ENCODE assay signal across 14 cellular contexts in genomic region chr6:121449331-121449730, GRCh38. TPM values are rescaled to one million over a fixed set of nuclear protein-coding genes. Genes with fewer than 3 reads are reported as not detected.
DNase-seq lines count a peak whose midpoint lies in the region; ATAC-seq, FAIRE-seq and TF ChIP-seq lines count a peak whose summit lies in the region.
"Had no signal": no experiment of that assay in that cellular context is flagged by ENCODE, and none has a peak within 500 bp of the region (broad histone marks: within the 10 kb centered on the region; RNA-seq: fewer than 3 reads in every experiment).

No MANE protein-coding gene starts in this region.

- no peaks in the 10 kb centered on the region for H3K9me1 ChIP-seq in K562 (ENCODE audit: control insufficient read depth, insufficient read depth, low read length)

- no peak for TF ChIP-seq POLR2A in K562 (conservative IDR thresholded peaks at IDR 0.05)
- no peak for TF ChIP-seq POLR2A in GM12891 (IDR thresholded peaks at IDR 0.05; ENCODE audit: low read depth, low read length)
- no peak for TF ChIP-seq POLR2A in breast epithelium (IDR thresholded peaks at IDR 0.05)

- H3K4me3 ChIP-seq in GM23338 (no peak overlapping the region), K562 (no peak overlapping the region), heart right ventricle (no peak overlapping the region), breast epithelium (no peak overlapping the region)
- H3K4me3 ChIP-seq: HAP-1 had no signal

- H3K27ac ChIP-seq in GM23338 (ENCODE audit: low read depth) (0 out of 2 replicates have a peak overlapping the region, but pooled peaks have one; percentile 53), K562 (ENCODE audit: extremely low read depth, low read depth, low read length) (no peak overlapping the region), heart right ventricle (no peak overlapping the region), breast epithelium (no peak overlapping the region)

- H3K4me1 Mint-ChIP-seq in GM23338 (peaks cover 30% of the 10 kb centered on the region), mesothelial cell of epicardium (peaks cover 1% of the 10 kb centered on the region)
- H3K4me1 Mint-ChIP-seq: CD14-positive monocyte had no signal

- BruUV-seq in K562 (replicated peaks; lab: Mats Ljungman, UMichigan) = no TSS peak

- TF ChIP-seq EP300 in K562 (IDR thresholded peaks at IDR 0.05; ENCODE audit: low read length) = no peak

- ATAC-seq in GM23338 (no peak), K562 (no peak), heart right ventricle (no peak)
- ATAC-seq: CD8-positive, alpha-beta T cell had no signal

- TF ChIP-seq RAD21 in K562 (CRISPR knock-in tag; conservative IDR thresholded peaks at IDR 0.05 in 1 of 2, IDR thresholded peaks at IDR 0.05 in 1 of 2) = no peak

- in situ Hi-C loops in K562 (cut with MboI) = no loop called here

- no peak overlapping the region for H2AFZ ChIP-seq in GM23338
- H2AFZ ChIP-seq in K562 (ENCODE audit: low read depth, low read length) = no peak overlapping the region

- H3K27me3 ChIP-seq in GM23338 (ENCODE audit: insufficient read depth) = no peaks in the 10 kb centered on the region
- no peaks in the 10 kb centered on the region for H3K27me3 ChIP-seq in K562 (ENCODE audit: control insufficient read depth in 2 of 2, insufficient read depth in 2 of 2, low read length in 2 of 2)
- no peaks in the 10 kb centered on the region for H3K27me3 ChIP-seq in heart right ventricle
- H3K27me3 ChIP-seq in breast epithelium = no peaks in the 10 kb centered on the region

- H4K20me1 ChIP-seq in GM23338 (replicated peaks; ENCODE audit: insufficient read depth) = peaks cover 43% of the 10 kb centered on the region
- H4K20me1 ChIP-seq in K562 (replicated peaks; ENCODE audit: control insufficient read depth, insufficient read depth, low read length) = no peaks in the 10 kb centered on the region

- H3K4me2 ChIP-seq in GM23338 (no peak overlapping the region), K562 (ENCODE audit: insufficient read depth, low read length) (no peak overlapping the region)

- H3F3A ChIP-seq in GM23338 (replicated peaks; ENCODE audit: low read depth) = peaks cover 31% of the 10 kb centered on the region

- DNase-seq in D721Med (ENCODE audit: insufficient read length, low spot score) (no peak), GM23338 (ENCODE audit: low spot score) (no peak), K562 (ENCODE audit: extremely low read depth in 1 of 4, low spot score in 3 of 4) (no peak), mesothelial cell of epicardium (ENCODE audit: low spot score in 2 of 2, unreplicated experiment in 2 of 2) (no peak), GM12891 (ENCODE audit: insufficient read length, low spot score) (no peak), heart right ventricle (no peak), breast epithelium (ENCODE audit: low spot score in 2 of 2) (no peak)
- DNase-seq: CD8-positive, alpha-beta T cell; COR-L47; GOT3 had no signal

- H3K36me3 ChIP-seq in GM23338 (ENCODE audit: insufficient read depth) (peaks cover 46% of the 10 kb centered on the region), K562 (ENCODE audit: control insufficient read depth, insufficient read depth, low read length) (no peaks in the 10 kb centered on the region), heart right ventricle (peaks cover 0 to 63% (median 31%) of the 10 kb centered on the region in 9 donors), breast epithelium (no peaks in the 10 kb centered on the region)
- H3K36me3 ChIP-seq: HAP-1 had no signal

- no peak overlapping the region for H3K9ac ChIP-seq in K562 (ENCODE audit: insufficient read depth in 1 of 2, low read depth in 2 of 2, low read length in 2 of 2)

- H3K9me3 Mint-ChIP-seq in GM23338 = no peaks in the 10 kb centered on the region
- H3K9me3 Mint-ChIP-seq in mesothelial cell of epicardium = no peaks in the 10 kb centered on the region
- H3K9me3 Mint-ChIP-seq: CD8-positive, alpha-beta T cell had no signal

- no peak overlapping the region for H3K27ac Mint-ChIP-seq in GM23338
- peak overlapping the region; percentile 60 for H3K27ac Mint-ChIP-seq in mesothelial cell of epicardium
- H3K27ac Mint-ChIP-seq: CD8-positive, alpha-beta T cell had no signal

- peak; percentile 86 for FAIRE-seq in D721Med (lab: Jason Lieb, UNC)
- no peak for FAIRE-seq in K562 (lab: Jason Lieb, UNC)
- no peak for FAIRE-seq in GM12891 (lab: Jason Lieb, UNC)
- FAIRE-seq: GM12892 had no signal

- CTCF ChIA-PET in K562 (lab: Yijun Ruan, JAX; ENCODE audit: low intra/inter-chr PET ratio) = no interaction called here

- WGBS in K562 (ENCODE audit: insufficient coverage, low coverage, missing lambda C conversion rate) = 0% methylated on average over 1 of the region's 1 CpG
- WGBS in heart right ventricle, 2 donors = 87 to 95% methylated on average over 1 of the region's 1 CpG

- H3K9me3 ChIP-seq in K562 (replicated peaks; ENCODE audit: control insufficient read depth, insufficient read depth, low read depth, low read length) = no peaks in the 10 kb centered on the region
- no peaks in the 10 kb centered on the region for H3K9me3 ChIP-seq in heart right ventricle
- H3K9me3 ChIP-seq in breast epithelium = no peaks in the 10 kb centered on the region
- H3K9me3 ChIP-seq: HAP-1 had no signal

- H3K4me3 Mint-ChIP-seq in GM23338 (no peak overlapping the region), mesothelial cell of epicardium (no peak overlapping the region)
- H3K4me3 Mint-ChIP-seq: CD14-positive monocyte; CD8-positive, alpha-beta T cell had no signal

- H3K9me2 ChIP-seq in GM23338 (ENCODE audit: insufficient read depth) = no peaks in the 10 kb centered on the region

- H3K4me1 ChIP-seq in GM23338 (ENCODE audit: insufficient read depth) = peaks cover 12% of the 10 kb centered on the region
- H3K4me1 ChIP-seq in K562 (replicated peaks in 1 of 2; ENCODE audit: control insufficient read depth in 2 of 2, insufficient read depth in 2 of 2, low read length in 2 of 2) = no peaks in the 10 kb centered on the region; a peak in 1 of 5 replicates
- peaks cover 0 to 45% (median 14%) of the 10 kb centered on the region in 9 donors for H3K4me1 ChIP-seq in heart right ventricle
- peaks cover 0 to under 1% of the 10 kb centered on the region in 2 donors for H3K4me1 ChIP-seq in breast epithelium
- H3K4me1 ChIP-seq: HAP-1 had no signal

- POLR2A ChIA-PET in K562 (lab: Yijun Ruan, JAX) = interaction anchor here (0.7 kb wide), 1 partner anchor 121 kb away, joined by 3 read pairs; no protein-coding TSS in a partner anchor

- TF ChIP-seq CTCF in D721Med (IDR thresholded peaks at IDR 0.05; ENCODE audit: insufficient read depth, missing control alignments) (no peak), GM23338 (conservative IDR thresholded peaks at IDR 0.05; ENCODE audit: low read depth in 2 of 2) (no peak), K562 (IDR thresholded peaks at IDR 0.05 in 2 of 3, conservative IDR thresholded peaks at IDR 0.05 in 1 of 3; ENCODE audit: insufficient read depth in 2 of 3, low read depth in 1 of 3, low read length in 3 of 3) (no peak), mesothelial cell of epicardium (IDR thresholded peaks at IDR 0.05; ENCODE audit: unreplicated experiment) (no peak), heart right ventricle (IDR thresholded peaks at IDR 0.05) (no peak), breast epithelium (IDR thresholded peaks at IDR 0.05) (no peak)

- intact Hi-C loops in K562 (cut with micrococcal nuclease) (no loop called here), heart right ventricle (cut with DNase I) (loop anchor here in 1 of 10 donors (10.0 kb wide), 1 partner anchor 135 kb away; no protein-coding TSS in a partner anchor), breast epithelium (cut with DNase I; ENCODE audit: low total_unique reads) (no loop called here)

- H3K79me2 ChIP-seq in GM23338 (replicated peaks; ENCODE audit: insufficient read depth) (peaks cover 55% of the 10 kb centered on the region), K562 (ENCODE audit: control insufficient read depth, insufficient read depth, low read length) (no peaks in the 10 kb centered on the region)

- peaks cover 67% of the 10 kb centered on the region for H3K36me3 Mint-ChIP-seq in GM23338 (ENCODE audit: low read depth)
- peaks cover 36% of the 10 kb centered on the region for H3K36me3 Mint-ChIP-seq in mesothelial cell of epicardium
- H3K36me3 Mint-ChIP-seq: CD14-positive monocyte; CD8-positive, alpha-beta T cell had no signal

- peaks cover 11% of the 10 kb centered on the region for H3K27me3 Mint-ChIP-seq in GM23338 (ENCODE audit: insufficient read depth, low read depth, poor library complexity)
- no peaks in the 10 kb centered on the region for H3K27me3 Mint-ChIP-seq in mesothelial cell of epicardium (ENCODE audit: low read depth)

TF ChIP-seq in GM23338, 12 proteins besides CTCF, POLR2A, EP300 and RAD21 (continues in another document):
- TF ChIP-seq NANOG (IDR thresholded peaks at IDR 0.05; ENCODE audit: borderline replicate concordance) = no peak

TF ChIP-seq in K562, 482 proteins besides CTCF, POLR2A, EP300 and RAD21 (continues in another document):
- TF ChIP-seq MAFG (tag; conservative IDR thresholded peaks at IDR 0.05) = peak; percentile 59; the same call in 1 of the 2 replicates

RNA-seq across cellular contexts. Expression of gene GJA1, which starts 13.9 kb away (rescaled TPM):
- 587 and 609 TPM in 2 replicates for total RNA-seq in GM23338 (2014; rRNA removed; shearing (Covaris generic))
- polyA plus RNA-seq in GM23338 (2016; fragmentation: Nextera tagmentation; extraction: Ambion mirVana) (262 and 279 TPM in 2 replicates), K562 (2011; rRNA removed) (0.04 TPM in 1 of 2 replicates, not detected in the other), K562 (2014; fragmentation: Illumina TruSeq; extraction: Trizol) (not detected in 2 replicates), K562 (2014; fragmentation: Nextera tagmentation; extraction: Ambion mirVana) (under 1 TPM in 1 of 2 experiments, not detected in 1; 0.06 TPM), K562 (2014; rRNA removed) (0.18 TPM in 1 of 2 replicates, not detected in the other), heart right ventricle (100 to 1,000 TPM in 1 of 2 donors, 10 to 100 TPM in 1; 49.2 to 101 TPM)
- total RNA-seq in K562 (2011; cell fraction: chromatin; rRNA removed; ENCODE audit: low replicate concordance) = not detected in 2 replicates
- not detected in 2 replicates for total RNA-seq in K562 (2011; cell fraction: nucleolus; rRNA removed)
- not detected in 2 replicates for total RNA-seq in K562 (2011; cell fraction: nucleoplasm; rRNA removed)
- total RNA-seq in K562 (2014; rRNA removed) (not detected in 2 replicates), K562 (2014; rRNA removed; fragmentation: Illumina TruSeq; extraction: Trizol) (0.06 and 0.07 TPM in 2 replicates), K562 (2015; rRNA removed; fragmentation: Illumina TruSeq; extraction: Trizol) (0.04 TPM in 1 of 2 replicates, not detected in the other), K562 (2021) (0.58 and 0.67 TPM in 2 replicates), mesothelial cell of epicardium (125 to 140 TPM (median 136 TPM) in 3 replicates), heart right ventricle (100 to 1,000 TPM; 105 to 404 (median 287) TPM), breast epithelium (10 to 100 TPM; 37.3 to 91.0 (median 90.1) TPM)
- 0.06 TPM in 2 replicates for polyA plus RNA-seq in K562 (2011; cell fraction: cytosol; rRNA removed)
- 0.06 TPM in 1 of 2 replicates, not detected in the other for polyA plus RNA-seq in K562 (2011; cell fraction: nucleus; rRNA removed)
- polyA plus RNA-seq in K562 (2012) = 0.03 and 0.10 TPM in 2 replicates
- polyA minus RNA-seq in K562 (2011; rRNA and poly(A)+ RNA removed) = 0.12 TPM in 1 of 2 replicates, not detected in the other
- polyA minus RNA-seq in K562 (2011; cell fraction: cytosol; rRNA and poly(A)+ RNA removed) = not detected in 2 replicates
- polyA minus RNA-seq in K562 (2011; cell fraction: nucleus; rRNA and poly(A)+ RNA removed) = not detected in 2 replicates
- polyA plus RNA-seq in GM12891 (2012; ENCODE audit: low read depth, missing spikeins) = not detected
- total RNA-seq: CD8-positive, alpha-beta T cell; HT1080 had no signal
- polyA plus RNA-seq: CD14-positive monocyte had no signal

Comparison
In these comparisons a context has a peak if more than half of its experiments do, and no peak if none do; other contexts are left out.
1. RNA of gene GJA1, which starts 13.9 kb away (total RNA-seq): 587 to 609 TPM in GM23338, 105 to 404 TPM in heart right ventricle, 125 to 140 TPM in mesothelial cell of epicardium and 37.3 to 91.0 TPM in breast epithelium; 0.04 to 0.67 TPM in K562; every median in the first group is over 10 times any median in the second.